ENCODE assay signal across 21 cellular contexts in genomic region chr20:38999965-39000910, GRCh38. TPM values are rescaled to one million over a fixed set of nuclear protein-coding genes. Genes with fewer than 3 reads are reported as not detected.
DNase-seq lines count a peak whose midpoint lies in the region; ATAC-seq and TF ChIP-seq lines count a peak whose summit lies in the region.
"Had no signal": no experiment of that assay in that cellular context is flagged by ENCODE, and none has a peak within 500 bp of the region (broad histone marks: within the 10 kb centered on the region; RNA-seq: fewer than 3 reads in every experiment).

No MANE protein-coding gene starts in this region.

- no peak overlapping the region for H3K4me3 ChIP-seq in osteoblast (ENCODE audit: insufficient read depth, low read length)
- H3K4me3 ChIP-seq: BLaER1, GM12878, HAP-1 had no signal

- H3K4me3 Mint-ChIP-seq in activated CD8-positive, alpha-beta memory T cell treated with anti-CD3 and anti-CD28 coated beads, Interleukin-2, amount 10 ng/mL, durations not matched to agents 7 days and 5 days = no peak overlapping the region
- no peak overlapping the region for H3K4me3 Mint-ChIP-seq in WTC11
- H3K4me3 Mint-ChIP-seq: B cell; CD14-positive monocyte; CD4-positive, alpha-beta T cell; HFFc6 had no signal

- peaks cover 45% of the 10 kb centered on the region for H3K4me1 Mint-ChIP-seq in activated CD8-positive, alpha-beta memory T cell treated with anti-CD3 and anti-CD28 coated beads, Interleukin-2, amount 10 ng/mL, durations not matched to agents 7 days and 5 days
- H3K4me1 Mint-ChIP-seq in WTC11 = no peaks in the 10 kb centered on the region
- H3K4me1 Mint-ChIP-seq: CD14-positive monocyte had no signal

- no peak overlapping the region for H3K4me2 ChIP-seq in osteoblast (ENCODE audit: insufficient read depth, low read length)
- H3K4me2 ChIP-seq: BLaER1 had no signal

- H3K9me3 Mint-ChIP-seq in activated CD8-positive, alpha-beta memory T cell treated with anti-CD3 and anti-CD28 coated beads, Interleukin-2, amount 10 ng/mL, durations not matched to agents 7 days and 5 days (ENCODE audit: low read depth) = no peaks in the 10 kb centered on the region
- no peaks in the 10 kb centered on the region for H3K9me3 Mint-ChIP-seq in WTC11
- H3K9me3 Mint-ChIP-seq: CD4-positive, alpha-beta T cell; CD8-positive, alpha-beta memory T cell; HFFc6 had no signal

- CTCF ChIA-PET in activated CD8-positive, alpha-beta memory T cell treated with anti-CD3 and anti-CD28 coated beads, Interleukin-2, amount 10 ng/mL, durations not matched to agents 7 days and 5 days (lab: Charles Lee) = interaction anchor here (0.9 to 5.2 kb wide), 7 partner anchors 9 to 50 kb away, joined by 3 to 33 read pairs (median 4); partner anchors contain the start of gene DHX35
- CTCF ChIA-PET in WTC11 (lab: Charles Lee) = no interaction called here

- peak overlapping the region; percentile 61 for H3K27ac ChIP-seq in C4-2B
- H3K27ac ChIP-seq in osteoblast (ENCODE audit: low read depth, low read length) = no peak overlapping the region
- H3K27ac ChIP-seq: 22Rv1, BLaER1 had no signal

- no peak for TF ChIP-seq CTCF in C4-2B (conservative IDR thresholded peaks at IDR 0.05)
- no peak for TF ChIP-seq CTCF in WTC11 (IDR thresholded peaks at IDR 0.05)
- no peak for TF ChIP-seq CTCF in osteoblast (IDR thresholded peaks at IDR 0.05; ENCODE audit: extremely low read depth, low read depth, low read length)

- POLR2A ChIA-PET in WTC11 (lab: Charles Lee) = no interaction called here

- no peak for DNase-seq in activated CD8-positive, alpha-beta memory T cell treated with anti-CD3 and anti-CD28 coated beads, Interleukin-2, amount 10 ng/mL, durations not matched to agents 7 days and 5 days
- DNase-seq in activated CD8-positive, alpha-beta memory T cell treated with anti-CD3 and anti-CD28 coated beads, Interleukin-2, amount 50 U/mL, for 48 hours = no peak
- DNase-seq in WTC11 (ENCODE audit: low spot score) (no peak), osteoblast (ENCODE audit: insufficient read length, low spot score, missing footprints) (peak; percentile 11), superior temporal gyrus (ENCODE audit: extremely low spot score) (no peak)
- DNase-seq: CD4-positive, alpha-beta T cell; DMS 273 treated with DMSO at 0.1 percent for 48 hours; EL; GDM1; GOT3; HFFc6 had no signal

- no peaks in the 10 kb centered on the region for H3K4me1 ChIP-seq in osteoblast (ENCODE audit: insufficient read depth, low read length)
- H3K4me1 ChIP-seq: BLaER1, HAP-1 had no signal

- H4K20me1 ChIP-seq in osteoblast (ENCODE audit: insufficient read depth, low read length) = no peaks in the 10 kb centered on the region
- H4K20me1 ChIP-seq: BLaER1 had no signal

- H3K79me2 ChIP-seq in osteoblast (ENCODE audit: insufficient read depth, low read length) = no peaks in the 10 kb centered on the region

- H3K9me3 ChIP-seq in osteoblast (ENCODE audit: low read depth, low read length) = no peaks in the 10 kb centered on the region
- H3K9me3 ChIP-seq: BLaER1, HAP-1 had no signal

- peak overlapping the region; percentile 85 for H3K27ac Mint-ChIP-seq in activated CD8-positive, alpha-beta memory T cell treated with anti-CD3 and anti-CD28 coated beads, Interleukin-2, amount 10 ng/mL, durations not matched to agents 7 days and 5 days
- H3K27ac Mint-ChIP-seq in WTC11 = no peak overlapping the region; the same call in 1 of the 2 replicates
- H3K27ac Mint-ChIP-seq: B cell; CD4-positive, alpha-beta T cell; HFFc6 had no signal

- peaks cover 51% of the 10 kb centered on the region for H3K36me3 Mint-ChIP-seq in activated CD8-positive, alpha-beta memory T cell treated with anti-CD3 and anti-CD28 coated beads, Interleukin-2, amount 10 ng/mL, durations not matched to agents 7 days and 5 days
- H3K36me3 Mint-ChIP-seq in WTC11 = peaks cover 49% of the 10 kb centered on the region

- H3K36me3 ChIP-seq in osteoblast (ENCODE audit: insufficient read depth, low read length) = peaks cover 20% of the 10 kb centered on the region

- no peaks in the 10 kb centered on the region for H3K27me3 ChIP-seq in osteoblast (ENCODE audit: insufficient read depth, low read length)
- H3K27me3 ChIP-seq: BLaER1 had no signal

- H2AFZ ChIP-seq in osteoblast (ENCODE audit: low read length) = no peak overlapping the region

- ATAC-seq in activated CD8-positive, alpha-beta memory T cell treated with anti-CD3 and anti-CD28 coated beads, Interleukin-2, amount 10 ng/mL, durations not matched to agents 7 days and 5 days = no peak
- no peak for ATAC-seq in WTC11
- ATAC-seq in GM19328 (IDR thresholded peaks at IDR 0.05; ENCODE audit: unreplicated experiment) = no peak
- ATAC-seq in HG03565 (IDR thresholded peaks at IDR 0.05; ENCODE audit: unreplicated experiment) = no peak
- ATAC-seq: GM12878 had no signal

- H3K27me3 Mint-ChIP-seq in activated CD8-positive, alpha-beta memory T cell treated with anti-CD3 and anti-CD28 coated beads, Interleukin-2, amount 10 ng/mL, durations not matched to agents 7 days and 5 days = no peaks in the 10 kb centered on the region
- no peaks in the 10 kb centered on the region for H3K27me3 Mint-ChIP-seq in WTC11 (ENCODE audit: low read depth)
- H3K27me3 Mint-ChIP-seq: B cell; CD4-positive, alpha-beta T cell; CD8-positive, alpha-beta memory T cell had no signal

TF ChIP-seq in WTC11, 78 proteins besides CTCF, POLR2A, EP300 and RAD21:
- TF ChIP-seq MXD4 (CRISPR knock-in tag; IDR thresholded peaks at IDR 0.05; ENCODE audit: borderline replicate concordance) (no peak), GABPB1 (CRISPR knock-in tag; IDR thresholded peaks at IDR 0.05) (0 out of 2 replicates have a peak, but pooled peaks have one; percentile 11)

RNA-seq across cellular contexts. Expression of gene DHX35, which starts 38.1 kb away (rescaled TPM):
- 10 to 100 TPM; 10.5 to 12.9 TPM for total RNA-seq in activated CD8-positive, alpha-beta memory T cell treated with anti-CD3 and anti-CD28 coated beads, Interleukin-2, amount 10 ng/mL, durations not matched to agents 7 days and 5 days
- 17.8 to 20.4 TPM (median 18.7 TPM) in 3 replicates for total RNA-seq in WTC11 (2021)
- total RNA-seq in osteoblast = 9.7 and 10.5 TPM in 2 replicates
